8 cellular contexts compared by ENCODE assay signal in the genomic region with DNA sequence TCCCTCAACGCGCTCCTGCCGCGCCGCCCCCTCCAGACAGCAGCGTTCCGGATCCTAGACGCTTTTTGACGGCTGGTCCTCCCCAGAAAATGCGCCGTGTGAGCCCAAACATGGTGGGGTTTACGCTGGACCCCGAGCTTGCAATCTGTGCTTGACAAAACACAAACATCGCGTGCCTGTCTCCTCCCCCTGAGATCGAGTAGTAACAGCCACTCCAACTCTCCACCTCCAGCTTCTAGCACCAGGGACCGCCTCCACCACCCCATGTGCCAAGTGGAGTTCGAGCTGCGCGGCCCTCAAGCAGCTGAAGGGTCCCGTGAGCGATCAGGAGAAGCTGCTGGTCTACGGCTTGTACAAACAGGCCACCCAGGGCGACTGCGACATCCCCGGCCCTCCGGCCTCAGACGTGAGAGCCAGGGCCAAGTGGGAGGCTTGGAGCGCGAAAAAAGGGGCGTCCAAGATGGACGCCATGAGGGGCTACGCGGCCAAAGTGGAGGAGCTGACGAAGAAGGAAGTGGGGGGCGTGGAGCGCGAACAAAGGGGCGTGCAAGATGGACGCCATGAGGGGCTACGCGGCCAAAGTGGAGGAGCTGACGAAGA. TPM values are rescaled to one million over a fixed set of nuclear protein-coding genes. Genes with fewer than 3 reads are reported as not detected.
DNase-seq lines count a peak whose midpoint lies in the region; ATAC-seq and TF ChIP-seq lines count a peak whose summit lies in the region.

No MANE protein-coding gene starts in this region.

- WGBS in ectodermal cell, 2 experiments, result 68% methylated on average over 40 to 43 of the region's 43 CpGs

- H3K27me3 ChIP-seq in ectodermal cell (ENCODE audit: control insufficient read depth, insufficient read depth, low read length, poor library complexity, severe bottlenecking) (no peaks in the 10 kb centered on the region), thoracic aorta (replicated peaks; ENCODE audit: insufficient read depth) (no peaks in the 10 kb centered on the region)

- TF ChIP-seq CTCF in thoracic aorta (IDR thresholded peaks at IDR 0.05), result no peak

- peak; percentile 49 for DNase-seq in D341Med (ENCODE audit: low spot score)
- peak; percentile 47 for DNase-seq in RPMI7951 (ENCODE audit: low read depth)
- DNase-seq in medulla oblongata (ENCODE audit: extremely low spot score), result peak; percentile 30
- peak; percentile 46 for DNase-seq in thoracic aorta (ENCODE audit: low spot score)
- no peak for DNase-seq in UCSD-AML1 (lab: John Stamatoyannopoulos, UW; ENCODE audit: unreplicated experiment)

- H3K9me3 ChIP-seq in ectodermal cell (ENCODE audit: control insufficient read depth, low read length) (no peaks in the 10 kb centered on the region), thoracic aorta (no peaks in the 10 kb centered on the region)

- ATAC-seq in HG02623 (IDR thresholded peaks at IDR 0.05; ENCODE audit: unreplicated experiment) (peak; percentile 2), thoracic aorta (ENCODE audit: insufficient number of reproducible peaks, low FRiP score, low read depth) (peak; percentile 46), GM21723 (IDR thresholded peaks at IDR 0.05; ENCODE audit: unreplicated experiment) (no peak)

- peaks cover 6% of the 10 kb centered on the region for H3K4me1 ChIP-seq in ectodermal cell (ENCODE audit: control insufficient read depth, insufficient read depth, low read length)
- peaks cover 10 to 32% of the 10 kb centered on the region in 2 donors for H3K4me1 ChIP-seq in thoracic aorta (ENCODE audit: control insufficient read depth in 1 of 2, low read depth in 2 of 2)

- peaks cover 10% of the 10 kb centered on the region for H3K36me3 ChIP-seq in ectodermal cell (ENCODE audit: control insufficient read depth, insufficient read depth, low read length)
- no peaks in the 10 kb centered on the region for H3K36me3 ChIP-seq in thoracic aorta

- peak overlapping the region; percentile 36 for H3K27ac ChIP-seq in ectodermal cell (ENCODE audit: insufficient read depth, low read depth, low read length, poor library complexity, severe bottlenecking)
- peak overlapping the region; percentile 90 to 93 for H3K27ac ChIP-seq in thoracic aorta

- H3K4me3 ChIP-seq in ectodermal cell (ENCODE audit: insufficient read depth, low read depth, low read length) (peak overlapping the region; percentile 93), thoracic aorta (peak overlapping the region; percentile 79)

RNA-seq across cellular contexts. Expression of a gene that starts 0.7 kb away (rescaled TPM):
- total RNA-seq in RPMI7951 (2014; rRNA removed; shearing (Covaris generic)), result 7.7 and 8.4 TPM in 2 replicates
- 40.7 TPM for polyA plus RNA-seq in ectodermal cell (2013, experiment 1 of 4)
- polyA plus RNA-seq in ectodermal cell (2013, experiment 2 of 4), result 50.2 TPM
- 29.8 TPM for polyA plus RNA-seq in ectodermal cell (2013, experiment 3 of 4)
- 34.6 TPM for polyA plus RNA-seq in ectodermal cell (2013, experiment 4 of 4)
- total RNA-seq in thoracic aorta, result 10 to 100 TPM; 15.4 to 19.6 TPM

RNA-seq across cellular contexts. Expression of a gene that starts 20.3 kb away (rescaled TPM):
- total RNA-seq in RPMI7951 (2014; rRNA removed; shearing (Covaris generic)), result 15.3 and 15.4 TPM in 2 replicates
- polyA plus RNA-seq in ectodermal cell (2013, experiment 1 of 4), result 25.3 TPM
- polyA plus RNA-seq in ectodermal cell (2013, experiment 2 of 4), result 25.9 TPM
- 21.8 TPM for polyA plus RNA-seq in ectodermal cell (2013, experiment 3 of 4)
- 24.9 TPM for polyA plus RNA-seq in ectodermal cell (2013, experiment 4 of 4)
- total RNA-seq in thoracic aorta, result 10 to 100 TPM in 1 of 2 donors, 1 to 10 TPM in 1; 7.3 to 15.9 TPM

RNA-seq across cellular contexts. Expression of a gene that starts 29.4 kb away (rescaled TPM):
- total RNA-seq in RPMI7951 (2014; rRNA removed; shearing (Covaris generic)), result 39.3 and 60.1 TPM in 2 replicates
- polyA plus RNA-seq in ectodermal cell (2013, experiment 1 of 4), result 90.3 TPM
- 94.1 TPM for polyA plus RNA-seq in ectodermal cell (2013, experiment 2 of 4)
- polyA plus RNA-seq in ectodermal cell (2013, experiment 3 of 4), result 57.1 TPM
- 62.1 TPM for polyA plus RNA-seq in ectodermal cell (2013, experiment 4 of 4)
- 10 to 100 TPM; 28.7 to 47.4 TPM for total RNA-seq in thoracic aorta

RNA-seq across cellular contexts. Expression of a gene that starts 29.4 kb away (rescaled TPM):
- total RNA-seq in RPMI7951 (2014; rRNA removed; shearing (Covaris generic)), result 13.5 and 23.7 TPM in 2 replicates
- polyA plus RNA-seq in ectodermal cell (2013, experiment 1 of 4), result 21.4 TPM
- polyA plus RNA-seq in ectodermal cell (2013, experiment 2 of 4), result 19.7 TPM
- 12.6 TPM for polyA plus RNA-seq in ectodermal cell (2013, experiment 3 of 4)
- 16.2 TPM for polyA plus RNA-seq in ectodermal cell (2013, experiment 4 of 4)
- 10 to 100 TPM in 1 of 2 donors, 1 to 10 TPM in 1; 5.7 to 10.5 TPM for total RNA-seq in thoracic aorta

RNA-seq across cellular contexts. Expression of a gene that starts 38.1 kb away (rescaled TPM):
- 8.8 and 9.5 TPM in 2 replicates for total RNA-seq in RPMI7951 (2014; rRNA removed; shearing (Covaris generic))
- polyA plus RNA-seq in ectodermal cell (2013, experiment 1 of 4), result 27.0 TPM
- 41.1 TPM for polyA plus RNA-seq in ectodermal cell (2013, experiment 2 of 4)
- polyA plus RNA-seq in ectodermal cell (2013, experiment 3 of 4), result 32.6 TPM
- 37.4 TPM for polyA plus RNA-seq in ectodermal cell (2013, experiment 4 of 4)
- total RNA-seq in thoracic aorta, result 10 to 100 TPM; 39.3 to 61.7 TPM
